Comparison of ENCODE assay signal across 1 cellular context in genomic region chr12:8779862-8780261, GRCh38.
TF ChIP-seq lines count a peak whose summit lies in the region.

No MANE protein-coding gene starts in this region.

TF ChIP-seq in GM23338, 12 proteins besides CTCF, POLR2A, EP300 and RAD21 (continued from another document):
- TF ChIP-seq REST (IDR thresholded peaks at IDR 0.05; ENCODE audit: unreplicated experiment): no peak
- TF ChIP-seq NANOG (IDR thresholded peaks at IDR 0.05; ENCODE audit: borderline replicate concordance): no peak
- no peak for TF ChIP-seq CREB1 (CRISPR knock-in tag; IDR thresholded peaks at IDR 0.05; ENCODE audit: low read depth)
- no peak for TF ChIP-seq ZNF462 (CRISPR knock-in tag; IDR thresholded peaks at IDR 0.05)
- TF ChIP-seq ZNF331 (CRISPR knock-in tag; IDR thresholded peaks at IDR 0.05; ENCODE audit: low read depth): no peak
- TF ChIP-seq ZNF114 (CRISPR knock-in tag; IDR thresholded peaks at IDR 0.05): no peak
- TF ChIP-seq, protein P1, sequence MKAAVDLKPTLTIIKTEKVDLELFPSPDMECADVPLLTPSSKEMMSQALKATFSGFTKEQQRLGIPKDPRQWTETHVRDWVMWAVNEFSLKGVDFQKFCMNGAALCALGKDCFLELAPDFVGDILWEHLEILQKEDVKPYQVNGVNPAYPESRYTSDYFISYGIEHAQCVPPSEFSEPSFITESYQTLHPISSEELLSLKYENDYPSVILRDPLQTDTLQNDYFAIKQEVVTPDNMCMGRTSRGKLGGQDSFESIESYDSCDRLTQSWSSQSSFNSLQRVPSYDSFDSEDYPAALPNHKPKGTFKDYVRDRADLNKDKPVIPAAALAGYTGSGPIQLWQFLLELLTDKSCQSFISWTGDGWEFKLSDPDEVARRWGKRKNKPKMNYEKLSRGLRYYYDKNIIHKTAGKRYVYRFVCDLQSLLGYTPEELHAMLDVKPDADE (IDR thresholded peaks at IDR 0.05): no peak
- no peak for TF ChIP-seq POLR2AphosphoS5 (IDR thresholded peaks at IDR 0.05; ENCODE audit: low read depth)
- TF ChIP-seq STAT1 (IDR thresholded peaks at IDR 0.05; ENCODE audit: unreplicated experiment): no peak
